In the genomic region with DNA sequence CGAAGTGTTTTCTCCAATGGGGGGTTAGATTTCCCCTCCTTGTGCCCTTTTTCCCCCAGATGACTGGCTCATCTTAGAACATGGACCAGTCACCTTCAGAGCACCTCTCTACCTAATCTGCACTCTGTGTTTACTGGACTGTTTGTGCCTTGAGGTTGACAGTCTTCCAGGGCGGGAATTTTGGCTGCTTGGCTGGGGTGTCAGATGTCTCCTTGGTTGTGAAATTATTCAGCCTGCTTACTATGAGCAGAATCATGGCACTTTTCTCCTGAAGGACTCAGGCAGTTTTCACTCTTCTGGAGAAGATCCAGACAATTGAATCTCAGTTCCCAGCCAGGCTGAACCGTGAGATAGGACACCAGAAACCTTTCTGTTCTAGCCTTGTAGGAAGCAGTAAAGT, we compare ENCODE assay signal across 17 cellular contexts.
DNase-seq lines count a peak whose midpoint lies in the region; ATAC-seq and TF ChIP-seq lines count a peak whose summit lies in the region.
"Had no signal": no experiment of that assay in that cellular context is flagged by ENCODE, and none has a peak within 500 bp of the region (broad histone marks: within the 10 kb centered on the region; RNA-seq: fewer than 3 reads in every experiment).

No MANE protein-coding gene starts in this region.

- no peak overlapping the region for H2BK5ac ChIP-seq in IMR-90 (ENCODE audit: low read depth, low read length, poor library complexity, severe bottlenecking)

- no peaks in the 10 kb centered on the region for H3K27me3 Mint-ChIP-seq in chondrocyte (ENCODE audit: low read depth)
- H3K27me3 Mint-ChIP-seq in activated T-helper 1 cell treated with anti-CD3 and anti-CD28 coated beads, Interleukin-12 subunit alpha, Interleukin-12 subunit beta, Interleukin-2, Interleukin-4 antibody, amounts not matched to agents 30 ng/mL and 10 ng/mL and 1 ng/mL, durations not matched to agents 14 hours and 24 hours and 36 hours (ENCODE audit: insufficient read depth) = no peaks in the 10 kb centered on the region

- no peaks in the 10 kb centered on the region for H3K9me2 ChIP-seq in PC-3 (replicated peaks; ENCODE audit: low read length)

- TF ChIP-seq POLR2A in IMR-90 (IDR thresholded peaks at IDR 0.05; ENCODE audit: low read depth, low read length) = no peak

- no peaks in the 10 kb centered on the region for H3F3A ChIP-seq in PC-3 (ENCODE audit: low read length, unreplicated experiment)

- H3K56ac ChIP-seq in IMR-90 (ENCODE audit: extremely low read depth, insufficient read depth, low read length) = no peak overlapping the region

- H3K27me3 ChIP-seq in IMR-90 (ENCODE audit: control insufficient read depth, insufficient read depth, low read length) = no peaks in the 10 kb centered on the region
- no peaks in the 10 kb centered on the region for H3K27me3 ChIP-seq in lung (ENCODE audit: control insufficient read depth, insufficient read depth)
- H3K27me3 ChIP-seq in PC-3 (ENCODE audit: low read length) = no peaks in the 10 kb centered on the region

- no peak overlapping the region for H2BK120ac ChIP-seq in IMR-90 (ENCODE audit: low read depth, low read length)

- BruUV-seq in IMR-90 (replicated peaks; lab: Mats Ljungman, UMichigan) = no TSS peak
- BruUV-seq in PC-3 (replicated peaks; lab: Mats Ljungman, UMichigan) = no TSS peak

- H3K4me3 Mint-ChIP-seq in chondrocyte (ENCODE audit: unreplicated experiment) = no peak overlapping the region
- no peak overlapping the region for H3K4me3 Mint-ChIP-seq in activated T-helper 1 cell treated with anti-CD3 and anti-CD28 coated beads, Interleukin-12 subunit alpha, Interleukin-12 subunit beta, Interleukin-2, Interleukin-4 antibody, amounts not matched to agents 30 ng/mL and 10 ng/mL and 1 ng/mL, durations not matched to agents 14 hours and 24 hours and 36 hours

- no peak overlapping the region for H4K8ac ChIP-seq in IMR-90 (ENCODE audit: low read depth in 2 of 2, low read length in 2 of 2)

- peaks cover 13% of the 10 kb centered on the region; the same call in 1 of the 2 replicates for H3K9me1 ChIP-seq in IMR-90 (ENCODE audit: insufficient read depth, low read length)

- no peak overlapping the region for H2BK15ac ChIP-seq in IMR-90 (ENCODE audit: low read depth, low read length)

- H2AK9ac ChIP-seq in IMR-90 (replicated peaks; ENCODE audit: low read depth, low read length, poor library complexity) = no peak overlapping the region

- CTCF ChIA-PET in IMR-90 (lab: Yijun Ruan, JAX) (interaction anchor here (1.3 kb wide), 1 partner anchor 17 kb away, joined by 4 read pairs; no protein-coding TSS in a partner anchor), PC-3 (lab: Charles Lee) (no interaction called here)

- H4K20me1 ChIP-seq in IMR-90 (ENCODE audit: insufficient read depth, low read length) = peaks cover 31% of the 10 kb centered on the region
- no peaks in the 10 kb centered on the region for H4K20me1 ChIP-seq in PC-3 (ENCODE audit: low read length)

- H3K9me3 ChIP-seq in IMR-90 (ENCODE audit: control insufficient read depth, insufficient read depth, low read length) (no peaks in the 10 kb centered on the region), lung (ENCODE audit: control insufficient read depth in 2 of 2, insufficient read depth in 1 of 2, low read length in 1 of 2) (no peaks in the 10 kb centered on the region), PC-3 (ENCODE audit: low read length) (no peaks in the 10 kb centered on the region)

- H3K9ac ChIP-seq in IMR-90 (ENCODE audit: low read depth, low read length) = no peak overlapping the region
- no peak overlapping the region for H3K9ac ChIP-seq in PC-3 (ENCODE audit: low read length)

- H3K27ac Mint-ChIP-seq in chondrocyte (ENCODE audit: unreplicated experiment) = no peak overlapping the region
- no peak overlapping the region for H3K27ac Mint-ChIP-seq in activated T-helper 1 cell treated with anti-CD3 and anti-CD28 coated beads, Interleukin-12 subunit alpha, Interleukin-12 subunit beta, Interleukin-2, Interleukin-4 antibody, amounts not matched to agents 30 ng/mL and 10 ng/mL and 1 ng/mL, durations not matched to agents 14 hours and 24 hours and 36 hours

- H2AFZ ChIP-seq in IMR-90 (replicated peaks; ENCODE audit: low read length, poor library complexity) = no peak overlapping the region
- no peak overlapping the region for H2AFZ ChIP-seq in PC-3 (ENCODE audit: low read length)

- no peak overlapping the region for H3K4me2 ChIP-seq in IMR-90 (ENCODE audit: low read depth, low read length)
- H3K4me2 ChIP-seq in PC-3 (ENCODE audit: low read length) = no peak overlapping the region

- dilution Hi-C loops in IMR-90 (cut with HindIII; ENCODE audit: low sequenced_read_pairs, unreplicated experiment) = no loop called here

- POLR2A ChIA-PET in IMR-90 (lab: Charles Lee; ENCODE audit: unreplicated experiment) (no interaction called here), PC-3 (lab: Charles Lee; ENCODE audit: unreplicated experiment) (no interaction called here)

- H3K27ac ChIP-seq in IMR-90 (ENCODE audit: insufficient read depth, low read length) (no peak overlapping the region), lung (ENCODE audit: low read depth in 1 of 2, low read length in 1 of 2) (peak overlapping the region; percentile 53 to 83), PC-3 (ENCODE audit: low read length) (no peak overlapping the region)

- peaks cover 30 to 60% of the 10 kb centered on the region in 2 experiments for H3K79me1 ChIP-seq in IMR-90 (ENCODE audit: low read depth in 1 of 2, low read length in 2 of 2)

- H4K91ac ChIP-seq in IMR-90 (ENCODE audit: insufficient read depth, low read depth, low read length) = no peak overlapping the region

- no peak for TF ChIP-seq RAD21 in IMR-90 (IDR thresholded peaks at IDR 0.05; ENCODE audit: low read length)

- H3K14ac ChIP-seq in IMR-90 (replicated peaks; ENCODE audit: low read depth, low read length) = no peak overlapping the region

- H3K23ac ChIP-seq in IMR-90 (ENCODE audit: low read depth, low read length) = no peak overlapping the region

- intact Hi-C loops in IMR-90 (cut with micrococcal nuclease) (no loop called here), PC-3 (cut with micrococcal nuclease) (no loop called here)
- intact Hi-C loops in activated T-helper 1 cell treated with anti-CD3 and anti-CD28 coated beads, Interleukin-12 subunit alpha, Interleukin-12 subunit beta, Interleukin-2, Interleukin-4 antibody, amounts not matched to agents 30 ng/mL and 10 ng/mL and 1 ng/mL, durations not matched to agents 14 hours and 24 hours and 36 hours (cut with micrococcal nuclease) = loop anchor here (10.0 kb wide), 1 partner anchor 50 kb away; no protein-coding TSS in a partner anchor

- H3K4ac ChIP-seq in IMR-90 (ENCODE audit: low read depth, low read length) = no peak overlapping the region

- no peak overlapping the region for H2BK20ac ChIP-seq in IMR-90 (ENCODE audit: low read depth, low read length)

- peaks cover 6% of the 10 kb centered on the region for H3K4me1 ChIP-seq in IMR-90 (ENCODE audit: control insufficient read depth, insufficient read depth, low read length)
- H3K4me1 ChIP-seq in lung (ENCODE audit: control insufficient read depth in 2 of 2, insufficient read depth in 2 of 2, low read length in 2 of 2) = peaks cover 5 to 16% of the 10 kb centered on the region in 2 donors
- H3K4me1 ChIP-seq in PC-3 (ENCODE audit: insufficient read depth, low read length) = no peaks in the 10 kb centered on the region

- peaks cover 16% of the 10 kb centered on the region for H3K4me1 Mint-ChIP-seq in chondrocyte (ENCODE audit: low read depth)
- H3K4me1 Mint-ChIP-seq in activated T-helper 1 cell treated with anti-CD3 and anti-CD28 coated beads, Interleukin-12 subunit alpha, Interleukin-12 subunit beta, Interleukin-2, Interleukin-4 antibody, amounts not matched to agents 30 ng/mL and 10 ng/mL and 1 ng/mL, durations not matched to agents 14 hours and 24 hours and 36 hours (ENCODE audit: low read depth) = no peaks in the 10 kb centered on the region

- H3K36me3 Mint-ChIP-seq in chondrocyte (ENCODE audit: low read depth) = peaks cover 7% of the 10 kb centered on the region
- H3K36me3 Mint-ChIP-seq in activated T-helper 1 cell treated with anti-CD3 and anti-CD28 coated beads, Interleukin-12 subunit alpha, Interleukin-12 subunit beta, Interleukin-2, Interleukin-4 antibody, amounts not matched to agents 30 ng/mL and 10 ng/mL and 1 ng/mL, durations not matched to agents 14 hours and 24 hours and 36 hours (ENCODE audit: low read depth) = peaks cover 3% of the 10 kb centered on the region

- H3K36me3 ChIP-seq in IMR-90 (ENCODE audit: control insufficient read depth, insufficient read depth, low read length) = peaks cover 2% of the 10 kb centered on the region
- peaks cover 2 to 3% of the 10 kb centered on the region in 2 donors for H3K36me3 ChIP-seq in lung (ENCODE audit: control insufficient read depth in 2 of 2, insufficient read depth in 2 of 2, low read length in 2 of 2)
- no peaks in the 10 kb centered on the region for H3K36me3 ChIP-seq in PC-3 (ENCODE audit: low read depth, low read length)

- H3K79me2 ChIP-seq in PC-3 (ENCODE audit: low read length) = no peaks in the 10 kb centered on the region

- no peak overlapping the region for H3K18ac ChIP-seq in IMR-90 (ENCODE audit: low read depth, low read length)

- WGBS in IMR-90 (ENCODE audit: extremely low coverage in 2 of 2, insufficient read length in 1 of 2), 2 experiments = 100% methylated on average over 1 of the region's 3 CpGs; no CpG with 5 or more reads in 1 of the 2 experiments
- 76 to 94% methylated on average over 3 of the region's 3 CpGs for WGBS in lung, 2 donors

- no peak overlapping the region for H4K5ac ChIP-seq in IMR-90 (ENCODE audit: low read depth, low read length)

- TF ChIP-seq CTCF in IMR-90 (conservative IDR thresholded peaks at IDR 0.05; ENCODE audit: low read depth, low read length) (no peak), fibroblast of mammary gland (conservative IDR thresholded peaks at IDR 0.05; ENCODE audit: control insufficient read depth, insufficient read depth, low read depth, low read length) (no peak), lung (IDR thresholded peaks at IDR 0.05; ENCODE audit: control extremely low read depth, extremely low read depth) (no peak), chondrocyte (IDR thresholded peaks at IDR 0.05) (no peak), PC-3 (conservative IDR thresholded peaks at IDR 0.05; ENCODE audit: low read depth, low read length) (no peak)

- ATAC-seq in IMR-90 (ENCODE audit: low read depth) = no peak
- no peak for ATAC-seq in lung (ENCODE audit: insufficient read depth, low FRiP score)
- no peak for ATAC-seq in PC-3
- ATAC-seq: SK-N-SH treated with all-trans-retinoic acid at 6 μM for 48 hours had no signal

- in situ Hi-C loops in IMR-90 (cut with MboI; ENCODE audit: low sequenced_read_pairs) = no loop called here

- DNase-seq in IMR-90 = peak; percentile 15
- peak; percentile 58 for DNase-seq in fibroblast of mammary gland (ENCODE audit: low read depth)
- peak; percentile 51 for DNase-seq in lung (ENCODE audit: low spot score)
- DNase-seq in stromal cell of bone marrow (ENCODE audit: low read depth) = peak; percentile 21
- DNase-seq in chondrocyte (ENCODE audit: low spot score) = no peak
- no peak for DNase-seq in activated T-helper 1 cell treated with anti-CD3 and anti-CD28 coated beads, Interleukin-12 subunit alpha, Interleukin-12 subunit beta, Interleukin-2, Interleukin-4 antibody, amounts not matched to agents 30 ng/mL and 10 ng/mL and 1 ng/mL, durations not matched to agents 14 hours and 24 hours and 36 hours (ENCODE audit: low spot score)
- no peak for DNase-seq in NCI-H1417 (lab: John Stamatoyannopoulos, UW)
- DNase-seq in PC-3 = no peak
- DNase-seq: activated CD4-positive, alpha-beta T cell treated with anti-CD3 and anti-CD28 coated beads, Interleukin-2, amount 50 U/mL, for 48 hours; AML-193; effector CD8-positive, alpha-beta T cell; foreskin melanocyte; NCI-H1694 treated with DMSO at 0.1 percent for 48 hours; NCI-H526; retina; stimulated activated CD4-positive, alpha-beta T cell treated with anti-CD3 and anti-CD28 coated beads, Interleukin-2, amount 100 ng/mL, for 48 hours had no signal

- H3K9me3 Mint-ChIP-seq in chondrocyte (ENCODE audit: low read depth) = no peaks in the 10 kb centered on the region
- H3K9me3 Mint-ChIP-seq in activated T-helper 1 cell treated with anti-CD3 and anti-CD28 coated beads, Interleukin-12 subunit alpha, Interleukin-12 subunit beta, Interleukin-2, Interleukin-4 antibody, amounts not matched to agents 30 ng/mL and 10 ng/mL and 1 ng/mL, durations not matched to agents 14 hours and 24 hours and 36 hours = no peaks in the 10 kb centered on the region

- no peak overlapping the region for H3K4me3 ChIP-seq in IMR-90 (ENCODE audit: insufficient read depth, low read depth, low read length)
- no peak overlapping the region for H3K4me3 ChIP-seq in fibroblast of mammary gland (ENCODE audit: control insufficient read depth, low read depth, low read length)
- no peak overlapping the region for H3K4me3 ChIP-seq in lung
- no peak overlapping the region for H3K4me3 ChIP-seq in PC-3 (ENCODE audit: low read length)

- no peak overlapping the region for H2AK5ac ChIP-seq in IMR-90 (ENCODE audit: low read depth, low read length)

Comparison
In these comparisons a context has a peak if more than half of its experiments do, and no peak if none do; other contexts are left out.
1. DNase-seq: peak in IMR-90 (single experiment), fibroblast of mammary gland (single experiment), lung (single experiment) and stromal cell of bone marrow (single experiment); none in chondrocyte (single experiment), activated T-helper 1 cell treated with anti-CD3 and anti-CD28 coated beads, Interleukin-12 subunit alpha, Interleukin-12 subunit beta, Interleukin-2, Interleukin-4 antibody, amounts not matched to agents 30 ng/mL and 10 ng/mL and 1 ng/mL, durations not matched to agents 14 hours and 24 hours and 36 hours (single experiment), NCI-H1417 (0 of 3) and PC-3 (single experiment).
2. H3K27ac ChIP-seq: peak in lung (2 of 2); none in IMR-90 (single experiment) and PC-3 (single experiment).